Comparison of ENCODE assay signal across 8 cellular contexts in the genomic region with DNA sequence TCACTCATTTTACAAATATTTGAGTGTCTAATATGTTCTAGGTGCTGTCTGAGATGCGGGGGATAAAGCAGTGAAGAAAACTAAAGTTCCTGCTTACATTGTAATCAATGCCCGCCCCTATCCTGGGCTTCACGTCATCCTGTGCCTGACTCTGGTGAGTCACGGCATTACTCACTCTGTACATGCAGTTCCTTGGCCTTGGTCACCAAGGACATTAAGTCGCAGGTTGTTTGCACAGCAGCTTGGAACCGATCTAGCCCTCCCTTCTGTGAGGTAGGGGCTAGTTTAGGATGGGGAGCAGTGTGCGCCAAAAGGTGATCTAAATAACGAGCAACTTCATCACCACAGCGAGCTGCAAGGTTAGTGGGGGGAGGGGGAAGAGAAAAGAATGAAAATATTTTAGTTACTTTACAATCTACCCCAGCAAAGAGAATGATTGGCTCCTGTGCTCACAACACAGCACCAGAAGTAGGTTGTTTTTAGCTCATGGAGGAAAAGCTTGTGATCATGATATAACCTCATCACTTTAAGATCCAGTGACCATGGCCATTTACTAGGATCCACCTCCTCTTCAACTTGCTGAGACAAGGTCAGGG. TPM values are rescaled to one million over a fixed set of nuclear protein-coding genes. Genes with fewer than 3 reads are reported as not detected.
DNase-seq lines count a peak whose midpoint lies in the region; ATAC-seq and TF ChIP-seq lines count a peak whose summit lies in the region.

No MANE protein-coding gene starts in this region.

- TF ChIP-seq CTCF in C4-2B (conservative IDR thresholded peaks at IDR 0.05) = no peak
- TF ChIP-seq CTCF in MCF 10A (IDR thresholded peaks at IDR 0.05; ENCODE audit: unreplicated experiment) = no peak
- TF ChIP-seq CTCF in omental fat pad (IDR thresholded peaks at IDR 0.05) = no peak

- H3K27ac ChIP-seq in C4-2B = peak overlapping the region; percentile 63

- H3K9me3 Mint-ChIP-seq in MCF 10A (ENCODE audit: unreplicated experiment) = no peaks in the 10 kb centered on the region

- POLR2A ChIA-PET in MCF 10A (lab: Yijun Ruan, JAX) = interaction anchor here (0.6 to 2.8 kb wide), 12 partner anchors 8 to 439 kb away, joined by 3 to 25 read pairs (median 4); partner anchors contain the start of genes PHKA1 and PIN4

- H3K4me3 Mint-ChIP-seq in MCF 10A (ENCODE audit: unreplicated experiment) = peak overlapping the region; percentile 52

- intact Hi-C loops in MCF 10A (cut with micrococcal nuclease) = loop anchor here (5.0 kb wide), 1 partner anchor 92 kb away; the partner anchor contains the start of gene PHKA1

- TSS peak; percentile 83 for BruUV-seq in MCF 10A (replicated peaks; lab: Mats Ljungman, UMichigan)

- H3K4me1 Mint-ChIP-seq in MCF 10A (ENCODE audit: insufficient read depth, unreplicated experiment) = peaks cover 16% of the 10 kb centered on the region

- DNase-seq in NOMO-1 treated with dmso at 0.1 percent for 144 hours (lab: John Stamatoyannopoulos, UW; ENCODE audit: unreplicated experiment) (peak; percentile 23), MCF 10A (ENCODE audit: unreplicated experiment) (peak; percentile 86), omental fat pad (ENCODE audit: low spot score) (no peak), GM19238 (ENCODE audit: insufficient read length, low spot score) (no peak), NCI-H526 treated with DMSO at 0.1 percent for 48 hours (lab: John Stamatoyannopoulos, UW) (no peak), NCI-H1436 treated with DMSO at 0.1 percent for 48 hours (lab: John Stamatoyannopoulos, UW) (no peak), GDM1 (lab: John Stamatoyannopoulos, UW) (no peak)

- ATAC-seq in omental fat pad (ENCODE audit: low FRiP score) = peak; percentile 77

- H3K27me3 Mint-ChIP-seq in MCF 10A (ENCODE audit: insufficient read depth, unreplicated experiment) = peaks cover 38% of the 10 kb centered on the region

- no peaks in the 10 kb centered on the region for H3K36me3 Mint-ChIP-seq in MCF 10A (ENCODE audit: insufficient read depth, unreplicated experiment)

- peak overlapping the region; percentile 77 for H3K27ac Mint-ChIP-seq in MCF 10A (ENCODE audit: low read depth, unreplicated experiment)

- CTCF ChIA-PET in MCF 10A (lab: Yijun Ruan, JAX) = interaction anchor here (0.6 to 0.7 kb wide), 2 partner anchors 27 to 36 kb away, joined by 3 to 4 read pairs; no protein-coding TSS in a partner anchor

RNA-seq across cellular contexts. Expression of gene HDAC8, which starts 48.0 kb away (rescaled TPM):
- total RNA-seq in MCF 10A (2022) = 26.4 and 26.7 TPM in 2 replicates
- 10 to 100 TPM; 24.9 to 41.3 (median 30.5) TPM for total RNA-seq in omental fat pad

Comparison
In these comparisons a context has a peak if more than half of its experiments do, and no peak if none do; other contexts are left out.
1. DNase-seq: peak in NOMO-1 treated with dmso at 0.1 percent for 144 hours (single experiment) and MCF 10A (single experiment); none in omental fat pad (single experiment), GM19238 (single experiment), NCI-H526 treated with DMSO at 0.1 percent for 48 hours (single experiment), NCI-H1436 treated with DMSO at 0.1 percent for 48 hours (single experiment) and GDM1 (single experiment).